ENCODE assay signal across 14 cellular contexts in the genomic region with DNA sequence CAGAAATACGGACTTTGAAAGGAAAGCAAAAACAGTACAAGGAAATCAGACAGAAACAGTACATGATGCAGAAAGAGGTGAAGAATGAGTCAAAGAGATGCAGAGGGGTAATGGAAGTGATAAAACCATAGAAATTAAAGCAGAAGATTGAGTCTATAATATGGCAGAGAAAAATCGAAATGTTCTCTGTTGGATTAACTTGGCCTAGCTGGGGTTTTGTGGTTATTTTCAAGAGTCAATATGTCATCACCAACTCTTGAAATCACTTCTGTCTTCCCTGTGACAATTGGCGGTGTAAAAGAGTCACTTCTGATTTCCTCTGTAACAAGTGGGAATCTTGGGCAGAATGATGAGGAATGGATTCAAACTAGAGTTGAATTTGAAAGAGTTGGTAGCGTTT. TPM values are rescaled to one million over a fixed set of nuclear protein-coding genes. Genes with fewer than 3 reads are reported as not detected.
A peak's percentile ranks its signal among the peaks of the same experiment; 100 is the strongest.
DNase-seq lines count a peak whose midpoint lies in the region; ATAC-seq, FAIRE-seq and TF ChIP-seq lines count a peak whose summit lies in the region.
"Had no signal": no experiment of that assay in that cellular context is flagged by ENCODE, and none has a peak within 500 bp of the region (broad histone marks: within the 10 kb centered on the region; RNA-seq: fewer than 3 reads in every experiment).

No MANE protein-coding gene starts in this region.

- no peaks in the 10 kb centered on the region for H3K9me3 Mint-ChIP-seq in CD8-positive, alpha-beta T cell
- no peaks in the 10 kb centered on the region for H3K9me3 Mint-ChIP-seq in activated naive CD8-positive, alpha-beta T cell treated with anti-CD3 and anti-CD28 coated beads, Interleukin-2, amount 50 U/mL, for 24 hours
- H3K9me3 Mint-ChIP-seq in natural killer cell = no peaks in the 10 kb centered on the region

- WGBS in small intestine, 3 donors = 59 to 76% (median 71%) methylated on average over 4 of the region's 4 CpGs

- H3K4me1 ChIP-seq in CD8-positive, alpha-beta T cell (ENCODE audit: insufficient read depth, low read length) = peaks cover 72% of the 10 kb centered on the region
- H3K4me1 ChIP-seq in Loucy (ENCODE audit: insufficient read depth, low read length, poor library complexity, severe bottlenecking) (peaks cover 80% of the 10 kb centered on the region), small intestine (ENCODE audit: control insufficient read depth in 2 of 2, insufficient read depth in 1 of 2, low read depth in 1 of 2, low read length in 1 of 2) (peaks cover 2 to 24% of the 10 kb centered on the region in 2 donors)

- TF ChIP-seq CTCF in CD8-positive, alpha-beta T cell (IDR thresholded peaks at IDR 0.05) = no peak
- TF ChIP-seq CTCF in Loucy (conservative IDR thresholded peaks at IDR 0.05; ENCODE audit: low read length) (no peak), natural killer cell (IDR thresholded peaks at IDR 0.05) (no peak)

- DNase-seq in CD8-positive, alpha-beta T cell = no peak
- no peak for DNase-seq in activated naive CD8-positive, alpha-beta T cell treated with anti-CD3 and anti-CD28 coated beads, Interleukin-2, amount 50 U/mL, for 24 hours
- DNase-seq in natural killer cell (no peak), NCI-H2107 (lab: John Stamatoyannopoulos, UW) (no peak), small intestine (no peak), mucosa of gallbladder (ENCODE audit: low spot score) (no peak)
- DNase-seq: activated effector memory CD4-positive, alpha-beta T cell treated with Interleukin-2 at 50 U/mL for 16 hours; left colon; NCI-H446; stimulated activated naive CD4-positive, alpha-beta T cell treated with Interleukin-2 at 50 U/mL for 16 hours had no signal

- H3K27ac ChIP-seq in CD8-positive, alpha-beta T cell (ENCODE audit: low read depth, low read length) = no peak overlapping the region
- H3K27ac ChIP-seq in small intestine (ENCODE audit: low read depth in 1 of 2, low read length in 1 of 2) = no peak overlapping the region

- H4K20me1 ChIP-seq in Loucy (ENCODE audit: insufficient read depth, low read length, poor library complexity, severe bottlenecking) = peaks cover 98% of the 10 kb centered on the region

- H3K4me3 ChIP-seq in CD8-positive, alpha-beta T cell (ENCODE audit: low read depth, low read length) = no peak overlapping the region
- H3K4me3 ChIP-seq in Loucy (ENCODE audit: low read length, poor library complexity, severe bottlenecking) (peak overlapping the region; percentile 60), small intestine (ENCODE audit: low read depth in 1 of 2, low read length in 2 of 2) (no peak overlapping the region)

- H3K27me3 ChIP-seq in CD8-positive, alpha-beta T cell (ENCODE audit: insufficient read depth, low read length) = no peaks in the 10 kb centered on the region
- no peaks in the 10 kb centered on the region for H3K27me3 ChIP-seq in Loucy (ENCODE audit: insufficient read depth, low read length, poor library complexity, severe bottlenecking)
- H3K27me3 ChIP-seq in small intestine (ENCODE audit: control insufficient read depth in 2 of 2, insufficient read depth in 2 of 2, low read length in 2 of 2) = no peaks in the 10 kb centered on the region

- no peak overlapping the region for H2AFZ ChIP-seq in Loucy (ENCODE audit: low read length)

- H3K9ac ChIP-seq in Loucy (ENCODE audit: low read depth, low read length, poor library complexity, severe bottlenecking) = peak overlapping the region; percentile 6

- POLR2A ChIA-PET in CD8-positive, alpha-beta T cell (lab: Charles Lee) = no interaction called here

- peaks cover 68% of the 10 kb centered on the region for H3K4me1 Mint-ChIP-seq in CD8-positive, alpha-beta T cell (ENCODE audit: low read depth)
- peaks cover 83% of the 10 kb centered on the region for H3K4me1 Mint-ChIP-seq in activated naive CD8-positive, alpha-beta T cell treated with anti-CD3 and anti-CD28 coated beads, Interleukin-2, amount 50 U/mL, for 24 hours
- H3K4me1 Mint-ChIP-seq in natural killer cell = peaks cover 55 to 62% of the 10 kb centered on the region in 2 donors

- no peaks in the 10 kb centered on the region for H3K27me3 Mint-ChIP-seq in CD8-positive, alpha-beta T cell (ENCODE audit: low read depth)
- H3K27me3 Mint-ChIP-seq in activated naive CD8-positive, alpha-beta T cell treated with anti-CD3 and anti-CD28 coated beads, Interleukin-2, amount 50 U/mL, for 24 hours = no peaks in the 10 kb centered on the region
- no peaks in the 10 kb centered on the region for H3K27me3 Mint-ChIP-seq in natural killer cell (ENCODE audit: low read depth in 2 of 2)

- peak overlapping the region; percentile 8 for H3K27ac Mint-ChIP-seq in CD8-positive, alpha-beta T cell
- peak overlapping the region; percentile 74 for H3K27ac Mint-ChIP-seq in activated naive CD8-positive, alpha-beta T cell treated with anti-CD3 and anti-CD28 coated beads, Interleukin-2, amount 50 U/mL, for 24 hours
- H3K27ac Mint-ChIP-seq in natural killer cell = peak overlapping the region; percentile 10 to 45

- ATAC-seq in CD8-positive, alpha-beta T cell = no peak
- peak; percentile 80 for ATAC-seq in activated naive CD8-positive, alpha-beta T cell treated with anti-CD3 and anti-CD28 coated beads, Interleukin-2, amount 50 U/mL, for 24 hours
- no peak for ATAC-seq in natural killer cell
- no peak for ATAC-seq in HG03442 (IDR thresholded peaks at IDR 0.05; ENCODE audit: unreplicated experiment)
- ATAC-seq: left colon had no signal

- intact Hi-C loops in CD8-positive, alpha-beta T cell (cut with DNase I, micrococcal nuclease) = no loop called here
- intact Hi-C loops in natural killer cell (cut with micrococcal nuclease) = no loop called here

- no peaks in the 10 kb centered on the region for H3K9me3 ChIP-seq in CD8-positive, alpha-beta T cell (ENCODE audit: low read length)
- H3K9me3 ChIP-seq in Loucy (ENCODE audit: insufficient read depth, low read depth, low read length) (no peaks in the 10 kb centered on the region), small intestine (ENCODE audit: control insufficient read depth, low read depth) (no peaks in the 10 kb centered on the region)

- H3K36me3 Mint-ChIP-seq in CD8-positive, alpha-beta T cell = peaks cover 75% of the 10 kb centered on the region
- peaks cover 72% of the 10 kb centered on the region for H3K36me3 Mint-ChIP-seq in activated naive CD8-positive, alpha-beta T cell treated with anti-CD3 and anti-CD28 coated beads, Interleukin-2, amount 50 U/mL, for 24 hours (ENCODE audit: low read depth)
- peaks cover 10% of the 10 kb centered on the region for H3K36me3 Mint-ChIP-seq in natural killer cell

- CTCF ChIA-PET in CD8-positive, alpha-beta T cell (lab: Charles Lee) = no interaction called here

- H3K4me2 ChIP-seq in Loucy (ENCODE audit: low read depth, low read length, poor library complexity, severe bottlenecking) = peak overlapping the region; percentile 73

- H3F3A ChIP-seq in Loucy (ENCODE audit: low read depth) = no peaks in the 10 kb centered on the region

- no peak for FAIRE-seq in small intestine (lab: Jason Lieb, UNC)
- FAIRE-seq: colon, GM18507 had no signal

- H3K4me3 Mint-ChIP-seq in CD8-positive, alpha-beta T cell = peak overlapping the region; percentile 71
- H3K4me3 Mint-ChIP-seq in activated naive CD8-positive, alpha-beta T cell treated with anti-CD3 and anti-CD28 coated beads, Interleukin-2, amount 50 U/mL, for 24 hours = peak overlapping the region; percentile 71
- H3K4me3 Mint-ChIP-seq in natural killer cell = peak overlapping the region; percentile 18

- no peaks in the 10 kb centered on the region for H3K9me2 ChIP-seq in Loucy (replicated peaks; ENCODE audit: low read depth, low read length)

- peaks cover 100% of the 10 kb centered on the region for H3K79me2 ChIP-seq in Loucy (ENCODE audit: insufficient read depth, low read length)

- peaks cover 47% of the 10 kb centered on the region for H3K36me3 ChIP-seq in CD8-positive, alpha-beta T cell (ENCODE audit: insufficient read depth, low read length)
- peaks cover 53% of the 10 kb centered on the region; the same call in 1 of the 2 replicates for H3K36me3 ChIP-seq in Loucy (ENCODE audit: insufficient read depth, low read length)
- peaks cover 16 to 23% of the 10 kb centered on the region in 2 donors for H3K36me3 ChIP-seq in small intestine (ENCODE audit: control insufficient read depth in 2 of 2, insufficient read depth in 2 of 2, low read length in 2 of 2)

RNA-seq across cellular contexts. Expression of gene YTHDF2, which starts 7.4 kb away (rescaled TPM):
- 100 to 1,000 TPM in 1 of 2 experiments, 10 to 100 TPM in 1; 95.3 to 101 TPM for total RNA-seq in CD8-positive, alpha-beta T cell
- total RNA-seq in natural killer cell (10 to 100 TPM; 78.9 to 98.3 (median 97.9) TPM), mucosa of gallbladder (52.0 TPM)
- 10 to 100 TPM; 39.1 to 45.4 (median 42.2) TPM for polyA plus RNA-seq in small intestine

Comparison
In these comparisons a context has a peak if more than half of its experiments do, and no peak if none do; other contexts are left out.
1. H3K27ac Mint-ChIP-seq: peak in every context shown above with its lines; median percentile 74 in activated naive CD8-positive, alpha-beta T cell treated with anti-CD3 and anti-CD28 coated beads, Interleukin-2, amount 50 U/mL, for 24 hours; 28 in natural killer cell; 8 in CD8-positive, alpha-beta T cell.
2. H3K4me3 Mint-ChIP-seq: peak in every context shown above with its lines; median percentile 71 in CD8-positive, alpha-beta T cell; 71 in activated naive CD8-positive, alpha-beta T cell treated with anti-CD3 and anti-CD28 coated beads, Interleukin-2, amount 50 U/mL, for 24 hours; 18 in natural killer cell.